ENCODE assay signal across 1 cellular context in genomic region chr16:11395008-11395948, GRCh38.
A peak's percentile ranks its signal among the peaks of the same experiment; 100 is the strongest.
TF ChIP-seq lines count a peak whose summit lies in the region.

No MANE protein-coding gene starts in this region.

TF ChIP-seq in HepG2, 621 proteins besides CTCF, POLR2A, EP300 and RAD21 (continued from another document and continues in another):
- TF ChIP-seq FOSL2 (CRISPR knock-in tag; IDR thresholded peaks at IDR 0.05) (0 out of 2 replicates have a peak, but pooled peaks have one; percentile 2), HNRNPUL1 (IDR thresholded peaks at IDR 0.05; ENCODE audit: low read depth, low read length) (no peak), RARG (CRISPR knock-in tag; IDR thresholded peaks at IDR 0.05; ENCODE audit: low read depth) (no peak), ZNF720 (CRISPR knock-in tag; IDR thresholded peaks at IDR 0.05) (no peak), TAF1 (CRISPR knock-in tag; IDR thresholded peaks at IDR 0.05) (no peak; the same call in 1 of the 2 replicates), ZBTB42 (CRISPR knock-in tag; IDR thresholded peaks at IDR 0.05) (no peak), FOXK2 (IDR thresholded peaks at IDR 0.05) (no peak), SSRP1 (CRISPR knock-in tag; IDR thresholded peaks at IDR 0.05) (no peak), RFX3 (CRISPR knock-in tag; IDR thresholded peaks at IDR 0.05) (no peak), ZZZ3 (CRISPR knock-in tag; IDR thresholded peaks at IDR 0.05; ENCODE audit: borderline replicate concordance) (no peak), YY1 (IDR thresholded peaks at IDR 0.05; ENCODE audit: insufficient read depth, insufficient replicate concordance, low read depth, low read length) (no peak), SP1 (IDR thresholded peaks at IDR 0.05) (no peak), SP1 (CRISPR knock-in tag; IDR thresholded peaks at IDR 0.05) (no peak), ZNF567 (CRISPR knock-in tag; IDR thresholded peaks at IDR 0.05; ENCODE audit: borderline replicate concordance) (no peak), ZNF570 (CRISPR knock-in tag; IDR thresholded peaks at IDR 0.05; ENCODE audit: borderline replicate concordance) (no peak), ZFP41 (CRISPR knock-in tag; IDR thresholded peaks at IDR 0.05; ENCODE audit: borderline replicate concordance) (0 out of 2 replicates have a peak, but pooled peaks have one; percentile 39), ZNF30 (CRISPR knock-in tag; IDR thresholded peaks at IDR 0.05) (no peak), TEAD2 (CRISPR knock-in tag; IDR thresholded peaks at IDR 0.05) (no peak), MXI1 (IDR thresholded peaks at IDR 0.05; ENCODE audit: borderline replicate concordance, low read depth, low read length) (no peak), STAG1 (CRISPR knock-in tag; IDR thresholded peaks at IDR 0.05) (peak; percentile 51), ZFY (CRISPR knock-in tag; IDR thresholded peaks at IDR 0.05) (no peak), JUNB (CRISPR knock-in tag; IDR thresholded peaks at IDR 0.05; ENCODE audit: borderline replicate concordance) (no peak), TBL1XR1 (IDR thresholded peaks at IDR 0.05; ENCODE audit: borderline replicate concordance, low read length, partially characterized antibody) (no peak), JARID2 (CRISPR knock-in tag; IDR thresholded peaks at IDR 0.05; ENCODE audit: insufficient replicate concordance) (no peak), HNF4A (CRISPR knock-in tag; IDR thresholded peaks at IDR 0.05) (no peak), NR2F6 (IDR thresholded peaks at IDR 0.05) (no peak), NR2F6 (CRISPR knock-in tag; IDR thresholded peaks at IDR 0.05) (no peak), RFXAP (CRISPR knock-in tag; IDR thresholded peaks at IDR 0.05; ENCODE audit: borderline replicate concordance) (0 out of 2 replicates have a peak, but pooled peaks have one; percentile 29), ZNF672 (CRISPR knock-in tag; IDR thresholded peaks at IDR 0.05) (no peak), PAF1 (CRISPR knock-in tag; IDR thresholded peaks at IDR 0.05) (no peak), ZNF768 (CRISPR knock-in tag; IDR thresholded peaks at IDR 0.05) (peak; percentile 9; the same call in 1 of the 2 replicates), ZNF557 (CRISPR knock-in tag; IDR thresholded peaks at IDR 0.05) (no peak), TRIM22 (IDR thresholded peaks at IDR 0.05) (no peak), BRCA1 (CRISPR knock-in tag; IDR thresholded peaks at IDR 0.05) (no peak), ZNF296 (CRISPR knock-in tag; conservative IDR thresholded peaks at IDR 0.05) (no peak), ZNF230 (CRISPR knock-in tag; IDR thresholded peaks at IDR 0.05) (no peak), ZFP36L2 (CRISPR knock-in tag; IDR thresholded peaks at IDR 0.05) (no peak), RBAK (CRISPR knock-in tag; IDR thresholded peaks at IDR 0.05) (no peak), TFDP2 (CRISPR knock-in tag; IDR thresholded peaks at IDR 0.05) (no peak), RFX1 (IDR thresholded peaks at IDR 0.05) (no peak), ZFYVE20 (CRISPR knock-in tag; IDR thresholded peaks at IDR 0.05; ENCODE audit: borderline replicate concordance, low read depth) (no peak), AHR (CRISPR knock-in tag; IDR thresholded peaks at IDR 0.05) (0 out of 2 replicates have a peak, but pooled peaks have one; percentile 8), ZEB1 (IDR thresholded peaks at IDR 0.05; ENCODE audit: insufficient replicate concordance, low read depth) (no peak), GATAD2A (CRISPR knock-in tag; IDR thresholded peaks at IDR 0.05) (no peak), TIGD3 (CRISPR knock-in tag; IDR thresholded peaks at IDR 0.05; ENCODE audit: borderline replicate concordance) (no peak), ZBTB46 (CRISPR knock-in tag; IDR thresholded peaks at IDR 0.05; ENCODE audit: borderline replicate concordance) (no peak), ZNF589 (CRISPR knock-in tag; conservative IDR thresholded peaks at IDR 0.05) (no peak), NFIB (CRISPR knock-in tag; IDR thresholded peaks at IDR 0.05; ENCODE audit: borderline replicate concordance) (no peak), MTERF4 (CRISPR knock-in tag; IDR thresholded peaks at IDR 0.05) (no peak), ZNF17 (CRISPR knock-in tag; IDR thresholded peaks at IDR 0.05) (no peak), XRCC5 (optimal IDR thresholded peaks at IDR 0.05; ENCODE audit: low read length) (peak; percentile 33), SMARCE1 (IDR thresholded peaks at IDR 0.05; ENCODE audit: borderline replicate concordance) (no peak), HMGA1 (CRISPR knock-in tag; conservative IDR thresholded peaks at IDR 0.05) (no peak), ZNF354B (CRISPR knock-in tag; IDR thresholded peaks at IDR 0.05) (no peak), NBN (conservative IDR thresholded peaks at IDR 0.05) (no peak), USF2 (IDR thresholded peaks at IDR 0.05; ENCODE audit: low read depth, low read length) (no peak; the same call in 1 of the 2 replicates), USF2 (CRISPR knock-in tag; IDR thresholded peaks at IDR 0.05; ENCODE audit: borderline replicate concordance) (no peak), PAX8 (CRISPR knock-in tag; IDR thresholded peaks at IDR 0.05; ENCODE audit: borderline replicate concordance) (0 out of 2 replicates have a peak, but pooled peaks have one; percentile 33), ZNF563 (CRISPR knock-in tag; IDR thresholded peaks at IDR 0.05) (no peak), CHD4 (IDR thresholded peaks at IDR 0.05; ENCODE audit: borderline replicate concordance, low read length) (peak; percentile 96), ZNF724P (CRISPR knock-in tag; IDR thresholded peaks at IDR 0.05; ENCODE audit: borderline replicate concordance) (no peak), BHLHE40 (IDR thresholded peaks at IDR 0.05; ENCODE audit: low read length) (no peak), ZMYM3 (CRISPR knock-in tag; IDR thresholded peaks at IDR 0.05) (peak; percentile 72), ZNF558 (CRISPR knock-in tag; IDR thresholded peaks at IDR 0.05; ENCODE audit: borderline replicate concordance) (no peak), GTF3A (CRISPR knock-in tag; conservative IDR thresholded peaks at IDR 0.05) (no peak), SAFB2 (CRISPR knock-in tag; IDR thresholded peaks at IDR 0.05; ENCODE audit: borderline replicate concordance, low read depth) (no peak), ZNF256 (CRISPR knock-in tag; conservative IDR thresholded peaks at IDR 0.05) (no peak), ZFP36 (IDR thresholded peaks at IDR 0.05; ENCODE audit: borderline replicate concordance, low read depth, low read length, partially characterized antibody) (no peak), NFKB2 (CRISPR knock-in tag; IDR thresholded peaks at IDR 0.05; ENCODE audit: borderline replicate concordance) (peak; percentile 20; the same call in 1 of the 2 replicates)
- TF ChIP-seq, protein P1, sequence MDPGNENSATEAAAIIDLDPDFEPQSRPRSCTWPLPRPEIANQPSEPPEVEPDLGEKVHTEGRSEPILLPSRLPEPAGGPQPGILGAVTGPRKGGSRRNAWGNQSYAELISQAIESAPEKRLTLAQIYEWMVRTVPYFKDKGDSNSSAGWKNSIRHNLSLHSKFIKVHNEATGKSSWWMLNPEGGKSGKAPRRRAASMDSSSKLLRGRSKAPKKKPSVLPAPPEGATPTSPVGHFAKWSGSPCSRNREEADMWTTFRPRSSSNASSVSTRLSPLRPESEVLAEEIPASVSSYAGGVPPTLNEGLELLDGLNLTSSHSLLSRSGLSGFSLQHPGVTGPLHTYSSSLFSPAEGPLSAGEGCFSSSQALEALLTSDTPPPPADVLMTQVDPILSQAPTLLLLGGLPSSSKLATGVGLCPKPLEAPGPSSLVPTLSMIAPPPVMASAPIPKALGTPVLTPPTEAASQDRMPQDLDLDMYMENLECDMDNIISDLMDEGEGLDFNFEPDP (CRISPR knock-in tag; conservative IDR thresholded peaks at IDR 0.05): no peak
- TF ChIP-seq, protein P2, sequence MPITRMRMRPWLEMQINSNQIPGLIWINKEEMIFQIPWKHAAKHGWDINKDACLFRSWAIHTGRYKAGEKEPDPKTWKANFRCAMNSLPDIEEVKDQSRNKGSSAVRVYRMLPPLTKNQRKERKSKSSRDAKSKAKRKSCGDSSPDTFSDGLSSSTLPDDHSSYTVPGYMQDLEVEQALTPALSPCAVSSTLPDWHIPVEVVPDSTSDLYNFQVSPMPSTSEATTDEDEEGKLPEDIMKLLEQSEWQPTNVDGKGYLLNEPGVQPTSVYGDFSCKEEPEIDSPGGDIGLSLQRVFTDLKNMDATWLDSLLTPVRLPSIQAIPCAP (CRISPR knock-in tag; IDR thresholded peaks at IDR 0.05; ENCODE audit: low read depth): no peak
- TF ChIP-seq, protein P3, sequence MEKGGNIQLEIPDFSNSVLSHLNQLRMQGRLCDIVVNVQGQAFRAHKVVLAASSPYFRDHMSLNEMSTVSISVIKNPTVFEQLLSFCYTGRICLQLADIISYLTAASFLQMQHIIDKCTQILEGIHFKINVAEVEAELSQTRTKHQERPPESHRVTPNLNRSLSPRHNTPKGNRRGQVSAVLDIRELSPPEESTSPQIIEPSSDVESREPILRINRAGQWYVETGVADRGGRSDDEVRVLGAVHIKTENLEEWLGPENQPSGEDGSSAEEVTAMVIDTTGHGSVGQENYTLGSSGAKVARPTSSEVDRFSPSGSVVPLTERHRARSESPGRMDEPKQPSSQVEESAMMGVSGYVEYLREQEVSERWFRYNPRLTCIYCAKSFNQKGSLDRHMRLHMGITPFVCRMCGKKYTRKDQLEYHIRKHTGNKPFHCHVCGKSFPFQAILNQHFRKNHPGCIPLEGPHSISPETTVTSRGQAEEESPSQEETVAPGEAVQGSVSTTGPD (CRISPR knock-in tag; IDR thresholded peaks at IDR 0.05): no peak
